ENCODE assay signal across 19 cellular contexts in genomic region chr5:28703651-28704260, GRCh38.
DNase-seq lines count a peak whose midpoint lies in the region; ATAC-seq, FAIRE-seq and TF ChIP-seq lines count a peak whose summit lies in the region.
"Had no signal": no experiment of that assay in that cellular context is flagged by ENCODE, and none has a peak within 500 bp of the region (broad histone marks: within the 10 kb centered on the region; RNA-seq: fewer than 3 reads in every experiment).

No MANE protein-coding gene starts in this region.

- POLR2A ChIA-PET in A549 (lab: Yijun Ruan, JAX): no interaction called here

- no peak overlapping the region for H2BK5ac ChIP-seq in mesenchymal stem cell (ENCODE audit: low read depth, low read length, poor library complexity, severe bottlenecking)

- H2BK12ac ChIP-seq in mesenchymal stem cell (ENCODE audit: low read length in 2 of 2): no peak overlapping the region

- H3K9ac ChIP-seq in mesenchymal stem cell (ENCODE audit: low read length): no peak overlapping the region

- intact Hi-C loops in posterior vena cava (cut with DNase I): no loop called here

- no peak for TF ChIP-seq RAD21 in A549 (conservative IDR thresholded peaks at IDR 0.05 in 1 of 2, IDR thresholded peaks at IDR 0.05 in 1 of 2)

- H2BK15ac ChIP-seq in mesenchymal stem cell (ENCODE audit: low read depth, poor library complexity, severe bottlenecking): no peak overlapping the region

- no peak overlapping the region for H3K4ac ChIP-seq in mesenchymal stem cell (ENCODE audit: low read depth in 1 of 2, low read length in 2 of 2)

- no peak overlapping the region for H2AK5ac ChIP-seq in mesenchymal stem cell (ENCODE audit: low read length, severe bottlenecking)

- H3K9me3 ChIP-seq in A549: peaks cover 2% of the 10 kb centered on the region; the same call in 1 of the 3 replicates
- H3K9me3 ChIP-seq in RWPE2 (ENCODE audit: severe bottlenecking): no peaks in the 10 kb centered on the region
- H3K9me3 ChIP-seq in mesenchymal stem cell (ENCODE audit: control insufficient read depth, low read length): peaks cover 7% of the 10 kb centered on the region

- no peak overlapping the region for H3K18ac ChIP-seq in mesenchymal stem cell (ENCODE audit: low read depth in 1 of 2, low read length in 2 of 2)

- DNase-seq in A549 (ENCODE audit: low read depth in 1 of 2, low spot score in 1 of 2) (no peak), RWPE2 (ENCODE audit: low spot score) (no peak), choroid plexus epithelial cell (ENCODE audit: low read depth) (peak; percentile 68), mesenchymal stem cell (peak; percentile 27), NCI-H510A treated with DMSO at 0.1 percent for 48 hours (lab: John Stamatoyannopoulos, UW) (no peak), posterior vena cava (ENCODE audit: low spot score) (no peak), Ammon's horn (ENCODE audit: low spot score) (no peak)
- DNase-seq in effector CD8-positive, alpha-beta T cell (lab: John Stamatoyannopoulos, UW): no peak
- DNase-seq: DMS 273 treated with DMSO at 0.1 percent for 48 hours, GDM1, H7, NCI-H1092 treated with DMSO at 0.1 percent for 48 hours, NCI-H2107, NCI-H446, PC-3 had no signal

- H3K23ac ChIP-seq in mesenchymal stem cell (ENCODE audit: low read length in 2 of 2): no peak overlapping the region

- no peaks in the 10 kb centered on the region for H3K79me1 ChIP-seq in mesenchymal stem cell (replicated peaks; ENCODE audit: low read length, poor library complexity, severe bottlenecking)

- H3K4me3 ChIP-seq in A549 (no peak overlapping the region), RWPE2 (ENCODE audit: severe bottlenecking) (no peak overlapping the region), choroid plexus epithelial cell (ENCODE audit: low read depth, low read length) (no peak overlapping the region), mesenchymal stem cell (ENCODE audit: insufficient read depth in 1 of 2, low read depth in 1 of 2, low read length in 2 of 2) (no peak overlapping the region)
- H3K4me3 ChIP-seq: GM12878, MG63 had no signal

- CTCF ChIA-PET in A549 (lab: Yijun Ruan, JAX): no interaction called here

- H3K4me2 ChIP-seq in A549 (peak overlapping the region; percentile 36; the same call in 2 of the 3 replicates), mesenchymal stem cell (ENCODE audit: low read length, poor library complexity, severe bottlenecking) (no peak overlapping the region)

- H4K8ac ChIP-seq in mesenchymal stem cell (ENCODE audit: low read length): no peak overlapping the region

- H3K36me3 ChIP-seq in RWPE2 (ENCODE audit: low read depth) (no peaks in the 10 kb centered on the region), mesenchymal stem cell (ENCODE audit: control insufficient read depth in 1 of 2, insufficient read depth in 2 of 2, low read depth in 1 of 2, low read length in 2 of 2) (no peaks in the 10 kb centered on the region)
- H3K36me3 ChIP-seq: MG63 had no signal

- TF ChIP-seq CTCF in A549 (IDR thresholded peaks at IDR 0.05): no peak
- no peak for TF ChIP-seq CTCF in RWPE2 (IDR thresholded peaks at IDR 0.05; ENCODE audit: poor library complexity, severe bottlenecking)
- TF ChIP-seq CTCF in choroid plexus epithelial cell (conservative IDR thresholded peaks at IDR 0.05; ENCODE audit: low read depth, low read length): no peak

- TF ChIP-seq POLR2A in A549 (IDR thresholded peaks at IDR 0.05; ENCODE audit: low read length): no peak

- H2AFZ ChIP-seq in mesenchymal stem cell (ENCODE audit: low read depth, low read length): no peak overlapping the region

- no peak overlapping the region for H4K91ac ChIP-seq in mesenchymal stem cell (ENCODE audit: low read length)

- 36% methylated on average over 1 of the region's 1 CpG for WGBS in A549 (ENCODE audit: missing lambda C conversion rate)
- 63% methylated on average over 1 of the region's 1 CpG for WGBS in mesenchymal stem cell

- H3K4me1 ChIP-seq in A549 (no peaks in the 10 kb centered on the region), RWPE2 (ENCODE audit: insufficient read depth, poor library complexity, severe bottlenecking) (no peaks in the 10 kb centered on the region), mesenchymal stem cell (ENCODE audit: control insufficient read depth, insufficient read depth, low read depth, low read length) (no peaks in the 10 kb centered on the region)

- no peak overlapping the region for H2BK120ac ChIP-seq in mesenchymal stem cell (ENCODE audit: low read depth, low read length)

- no peak for TF ChIP-seq EP300 in A549 (IDR thresholded peaks at IDR 0.05)

- H3K27ac ChIP-seq in A549 (no peak overlapping the region), RWPE2 (ENCODE audit: poor library complexity, severe bottlenecking) (no peak overlapping the region), mesenchymal stem cell (ENCODE audit: low read length, poor library complexity, severe bottlenecking) (no peak overlapping the region)
- H3K27ac ChIP-seq: RWPE1 had no signal

- no peaks in the 10 kb centered on the region for H3K27me3 ChIP-seq in RWPE2 (ENCODE audit: insufficient read depth, poor library complexity, severe bottlenecking)
- no peaks in the 10 kb centered on the region for H3K27me3 ChIP-seq in mesenchymal stem cell (ENCODE audit: control insufficient read depth in 1 of 2, insufficient read depth in 1 of 2, low read length in 2 of 2)
- H3K27me3 ChIP-seq: MG63 had no signal

- ATAC-seq in A549 (no peak), RWPE2 (ENCODE audit: low read depth) (peak; percentile 40; the same call in 1 of the 3 replicates)
- ATAC-seq: GM12878, PC-3 had no signal

- H3K14ac ChIP-seq in mesenchymal stem cell (ENCODE audit: low read length in 2 of 2): no peak overlapping the region

- no peak for FAIRE-seq in A549 (lab: Jason Lieb, UNC)
- FAIRE-seq: GM12878, GM18507 had no signal

TF ChIP-seq in A549, 52 proteins besides CTCF, POLR2A, EP300 and RAD21:
- TF ChIP-seq HOXB5 (CRISPR knock-in tag; IDR thresholded peaks at IDR 0.05): no peak
- TF ChIP-seq BCL3 (IDR thresholded peaks at IDR 0.05): no peak
- no peak for TF ChIP-seq MYC (IDR thresholded peaks at IDR 0.05; ENCODE audit: borderline replicate concordance, low read length)
- no peak for TF ChIP-seq ATOH8 (CRISPR knock-in tag; IDR thresholded peaks at IDR 0.05; ENCODE audit: low read depth)
- no peak for TF ChIP-seq ZNF302 (CRISPR knock-in tag; IDR thresholded peaks at IDR 0.05)
- TF ChIP-seq RNF2 (IDR thresholded peaks at IDR 0.05; ENCODE audit: borderline replicate concordance, low read depth): no peak
- TF ChIP-seq MAX (IDR thresholded peaks at IDR 0.05): no peak
- TF ChIP-seq TP53 (CRISPR knock-in tag; IDR thresholded peaks at IDR 0.05): no peak
- no peak for TF ChIP-seq HDAC2 (IDR thresholded peaks at IDR 0.05)
TF ChIP-seq in A549: peak in this region for 0.

Comparison
In these comparisons a context has a peak if more than half of its experiments do, and no peak if none do; other contexts are left out.
1. DNase-seq: peak in choroid plexus epithelial cell (single experiment) and mesenchymal stem cell (single experiment); none in A549 (0 of 2), RWPE2 (single experiment), NCI-H510A treated with DMSO at 0.1 percent for 48 hours (single experiment), posterior vena cava (single experiment), effector CD8-positive, alpha-beta T cell (single experiment) and Ammon's horn (single experiment).